Comparison of ENCODE assay signal across 31 cellular contexts in genomic region chr3:78086150-78086549, GRCh38.
DNase-seq lines count a peak whose midpoint lies in the region.
"Had no signal": no experiment of that assay in that cellular context is flagged by ENCODE, and none has a peak within 500 bp of the region (broad histone marks: within the 10 kb centered on the region; RNA-seq: fewer than 3 reads in every experiment).

No MANE protein-coding gene starts in this region.

- in situ Hi-C loops in GM23248 (cut with MboI), result no loop called here

- no peaks in the 10 kb centered on the region for H3K4me1 ChIP-seq in GM23248 (ENCODE audit: insufficient read depth)
- H3K4me1 ChIP-seq: BLaER1, colonic mucosa, gastroesophageal sphincter, prostate gland, transverse colon had no signal

- no peaks in the 10 kb centered on the region for H3K9me2 ChIP-seq in GM23248 (ENCODE audit: insufficient read depth)

- no peak overlapping the region for H3K4me2 ChIP-seq in GM23248 (ENCODE audit: unreplicated experiment)
- H3K4me2 ChIP-seq: BLaER1 had no signal

- H3K9ac ChIP-seq in GM23248, result no peak overlapping the region
- H3K9ac ChIP-seq: BLaER1 had no signal

- H3K27ac ChIP-seq in GM23248, result no peak overlapping the region
- H3K27ac ChIP-seq: BLaER1, cardiac muscle cell, colonic mucosa, gastroesophageal sphincter, prostate gland, transverse colon, VCaP had no signal

- no peak overlapping the region for H2AFZ ChIP-seq in GM23248

- H3K79me2 ChIP-seq in GM23248 (ENCODE audit: insufficient read depth), result no peaks in the 10 kb centered on the region

- H4K20me1 ChIP-seq in GM23248 (ENCODE audit: insufficient read depth), result no peaks in the 10 kb centered on the region
- H4K20me1 ChIP-seq: BLaER1 had no signal

- DNase-seq in GM23248, result peak; percentile 30
- DNase-seq in RPMI7951 (ENCODE audit: low read depth), result peak; percentile 5
- DNase-seq in dedifferentiated amniotic fluid mesenchymal stem cell (ENCODE audit: extremely low spot score), result peak; percentile 22
- DNase-seq in iris pigment epithelial cell (ENCODE audit: low read depth), result peak; percentile 18
- DNase-seq in NCI-H1930 (lab: John Stamatoyannopoulos, UW), result no peak
- DNase-seq in NCI-H2171 (lab: John Stamatoyannopoulos, UW), result no peak
- DNase-seq in posterior cingulate gyrus, result no peak
- no peak for DNase-seq in SK-N-DZ (ENCODE audit: low spot score)
- DNase-seq: activated CD4-positive, alpha-beta T cell treated with anti-CD3 and anti-CD28 coated beads for 36 hours; activated CD8-positive, alpha-beta T cell treated with anti-CD3 and anti-CD28 coated beads, Interleukin-2, amount 10 ng/mL, durations not matched to agents 7 days and 5 days; activated naive CD4-positive, alpha-beta T cell treated with anti-CD3 and anti-CD28 coated beads, Interleukin-2, amount 10 ng/mL, durations not matched to agents 7 days and 5 days; amygdala; colonic mucosa; effector memory CD4-positive, alpha-beta T cell; GDM1; H7; left cardiac atrium; mucosa of descending colon; natural killer cell; NCI-H1694; NCI-H2171 treated with DMSO at 0.1 percent for 48 hours; NCI-H510A; nucleus accumbens; stimulated activated CD4-positive, alpha-beta T cell treated with anti-CD3 and anti-CD28 coated beads, Interleukin-4, amount 100 ng/mL, for 4 hours; T1000; transverse colon had no signal

- H3K36me3 ChIP-seq in GM23248 (ENCODE audit: low read depth), result no peaks in the 10 kb centered on the region
- H3K36me3 ChIP-seq: BLaER1, cardiac muscle cell, colonic mucosa, gastroesophageal sphincter, prostate gland, transverse colon had no signal

- no peaks in the 10 kb centered on the region for H3F3A ChIP-seq in GM23248 (ENCODE audit: insufficient read depth)

- no peaks in the 10 kb centered on the region for H3K27me3 ChIP-seq in GM23248 (replicated peaks; ENCODE audit: insufficient read depth)
- H3K27me3 ChIP-seq: BLaER1, cardiac muscle cell, colonic mucosa, gastroesophageal sphincter, transverse colon had no signal

- no peaks in the 10 kb centered on the region for H3K9me3 ChIP-seq in GM23248 (ENCODE audit: low read depth)
- H3K9me3 ChIP-seq: BLaER1, colonic mucosa, gastroesophageal sphincter, mucosa of descending colon, prostate gland, transverse colon had no signal

- WGBS in GM23248 (ENCODE audit: low coverage in 1 of 2, low lambda C conversion rate in 2 of 2, missing lambda C conversion rate in 2 of 2), 2 experiments, result 68 to 80% methylated on average over 1 of the region's 1 CpG

- intact Hi-C loops in posterior cingulate gyrus (cut with DNase I), result no loop called here

- no peak overlapping the region for H3K4me3 ChIP-seq in GM23248
- H3K4me3 ChIP-seq: BLaER1, cardiac muscle cell, colonic mucosa, gastroesophageal sphincter, mucosa of descending colon, prostate gland, transverse colon had no signal

Comparison
In these comparisons a context has a peak if more than half of its experiments do, and no peak if none do; other contexts are left out.
1. DNase-seq: peak in GM23248 (single experiment), RPMI7951 (single experiment), dedifferentiated amniotic fluid mesenchymal stem cell (single experiment) and iris pigment epithelial cell (single experiment); none in NCI-H1930 (0 of 2), NCI-H2171 (single experiment), posterior cingulate gyrus (0 of 10) and SK-N-DZ (single experiment).